16 cellular contexts compared by ENCODE assay signal in the genomic region with DNA sequence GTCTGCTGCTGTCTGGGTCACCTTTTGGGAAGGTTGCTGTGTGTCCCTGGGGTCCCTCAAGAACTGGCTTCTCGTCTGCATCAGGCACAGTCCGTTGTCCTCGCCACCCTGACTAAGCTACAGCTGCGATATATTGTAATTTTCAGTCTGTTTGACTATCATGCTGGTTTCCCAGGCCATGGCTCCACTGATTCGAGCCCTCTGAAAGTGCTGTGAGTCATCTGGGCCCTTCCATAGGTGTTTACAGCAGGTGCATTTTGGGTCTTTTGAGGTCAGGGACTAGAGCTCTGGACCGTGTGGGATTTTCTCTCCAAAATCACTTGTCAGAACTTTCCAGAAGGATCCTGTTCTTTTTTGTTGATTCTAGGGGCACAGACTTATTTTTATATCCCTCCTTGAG. TPM values are rescaled to one million over a fixed set of nuclear protein-coding genes. Genes with fewer than 3 reads are reported as not detected.
DNase-seq lines count a peak whose midpoint lies in the region; ATAC-seq, FAIRE-seq and TF ChIP-seq lines count a peak whose summit lies in the region.
"Had no signal": no experiment of that assay in that cellular context is flagged by ENCODE, and none has a peak within 500 bp of the region (broad histone marks: within the 10 kb centered on the region; RNA-seq: fewer than 3 reads in every experiment).

No MANE protein-coding gene starts in this region.

- H2BK20ac ChIP-seq in H1 (ENCODE audit: low read length) = no peak overlapping the region

- H3K4me1 ChIP-seq in HEK293 (ENCODE audit: control insufficient read depth, insufficient read depth, low read length) (no peaks in the 10 kb centered on the region), PC-9 (replicated peaks; ENCODE audit: insufficient read depth) (peaks cover 28% of the 10 kb centered on the region), H1 (replicated peaks in 1 of 4; ENCODE audit: control insufficient read depth in 3 of 4, insufficient read depth in 4 of 4, low read length in 3 of 4) (peaks cover 2 to 7% (median 3%) of the 10 kb centered on the region in 4 experiments; a peak in 6 of 7 replicates), suprapubic skin (peaks cover 66% of the 10 kb centered on the region)

- TF ChIP-seq EP300 in H1 (IDR thresholded peaks at IDR 0.05; ENCODE audit: borderline replicate concordance in 1 of 2, low read depth in 2 of 2, low read length in 2 of 2) (no peak), suprapubic skin (IDR thresholded peaks at IDR 0.05) (no peak)

- CTCF ChIA-PET in HEK293 (lab: Yijun Ruan, JAX) = no interaction called here
- CTCF ChIA-PET in PC-9 (lab: Charles Lee) = no interaction called here
- CTCF ChIA-PET in H1 (lab: Charles Lee; ENCODE audit: partially characterized antibody) = interaction anchor here (1.2 kb wide), 1 partner anchor 53 kb away, joined by 4 read pairs; no protein-coding TSS in a partner anchor
- CTCF ChIA-PET in activated CD8-positive, alpha-beta T cell treated with anti-CD3 and anti-CD28 coated beads, Interleukin-2, amount 10 ng/mL, durations not matched to agents 7 days and 5 days (lab: Charles Lee) = no interaction called here

- H3K4me3 ChIP-seq in HEK293 (ENCODE audit: low read depth, low read length) = no peak overlapping the region
- no peak overlapping the region for H3K4me3 ChIP-seq in PC-9
- no peak overlapping the region for H3K4me3 ChIP-seq in H1 (ENCODE audit: extremely low read depth in 1 of 4, insufficient read depth in 2 of 4, low read depth in 3 of 4, low read length in 4 of 4)
- no peak overlapping the region for H3K4me3 ChIP-seq in suprapubic skin
- H3K4me3 ChIP-seq: MG63, SJCRH30 had no signal

- no peaks in the 10 kb centered on the region; the same call in 1 of the 2 replicates for H3K23me2 ChIP-seq in H1 (ENCODE audit: low read depth, low read length)

- H3K27me3 ChIP-seq in PC-9 (ENCODE audit: insufficient read depth, low read depth) = no peaks in the 10 kb centered on the region
- no peaks in the 10 kb centered on the region; a peak in 1 of 7 replicates for H3K27me3 ChIP-seq in H1 (replicated peaks in 1 of 4; ENCODE audit: control insufficient read depth in 3 of 4, extremely low read depth in 1 of 4, insufficient read depth in 3 of 4, low read length in 3 of 4)
- no peaks in the 10 kb centered on the region for H3K27me3 ChIP-seq in suprapubic skin
- H3K27me3 ChIP-seq: MG63 had no signal

- ATAC-seq in HG03039 (IDR thresholded peaks at IDR 0.05; ENCODE audit: unreplicated experiment) (no peak), GM21786 (IDR thresholded peaks at IDR 0.05; ENCODE audit: unreplicated experiment) (no peak)
- no peak for ATAC-seq in activated CD8-positive, alpha-beta T cell treated with anti-CD3 and anti-CD28 coated beads, Interleukin-2, amount 10 ng/mL, durations not matched to agents 7 days and 5 days

- intact Hi-C loops in PC-9 (cut with micrococcal nuclease; ENCODE audit: unreplicated experiment) = no loop called here

- no peak overlapping the region for H3K27ac Mint-ChIP-seq in activated CD8-positive, alpha-beta T cell treated with anti-CD3 and anti-CD28 coated beads, Interleukin-2, amount 10 ng/mL, durations not matched to agents 7 days and 5 days

- H2AK5ac ChIP-seq in H1 (ENCODE audit: low read depth, low read length) = peak overlapping the region; percentile 75; the same call in 1 of the 2 replicates

- no peaks in the 10 kb centered on the region for H3K9me3 Mint-ChIP-seq in activated CD8-positive, alpha-beta T cell treated with anti-CD3 and anti-CD28 coated beads, Interleukin-2, amount 10 ng/mL, durations not matched to agents 7 days and 5 days (ENCODE audit: insufficient read depth)

- H3K4me3 Mint-ChIP-seq in activated CD8-positive, alpha-beta T cell treated with anti-CD3 and anti-CD28 coated beads, Interleukin-2, amount 10 ng/mL, durations not matched to agents 7 days and 5 days = no peak overlapping the region

- no peaks in the 10 kb centered on the region for H3K9me3 ChIP-seq in HEK293 (ENCODE audit: control insufficient read depth, insufficient read depth, low read depth, low read length)
- H3K9me3 ChIP-seq in PC-9 (ENCODE audit: insufficient read depth, low read depth) = no peaks in the 10 kb centered on the region
- H3K9me3 ChIP-seq in H1 (ENCODE audit: insufficient read depth in 2 of 2, low read depth in 1 of 2, low read length in 1 of 2) = peaks cover 0 to 4% of the 10 kb centered on the region in 2 experiments; a peak in 1 of 4 replicates
- H3K9me3 ChIP-seq in suprapubic skin = no peaks in the 10 kb centered on the region
- H3K9me3 ChIP-seq: MG63, SJCRH30 had no signal

- no peak overlapping the region for H2BK12ac ChIP-seq in H1 (ENCODE audit: low read depth, low read length)

- H4K8ac ChIP-seq in H1 (ENCODE audit: extremely low read depth, insufficient read depth, low read length) = no peak overlapping the region

- POLR2A ChIA-PET in HEK293 (lab: Yijun Ruan, JAX) (no interaction called here), PC-9 (lab: Charles Lee; ENCODE audit: unreplicated experiment) (no interaction called here), H1 (lab: Charles Lee; ENCODE audit: partially characterized antibody) (no interaction called here)
- POLR2A ChIA-PET in activated CD8-positive, alpha-beta T cell treated with anti-CD3 and anti-CD28 coated beads, Interleukin-2, amount 10 ng/mL, durations not matched to agents 7 days and 5 days (lab: Charles Lee) = no interaction called here

- H3K18ac ChIP-seq in H1 (ENCODE audit: extremely low read depth, low read length) = no peak overlapping the region

- H3K4ac ChIP-seq in H1 (replicated peaks; ENCODE audit: insufficient read length, low read depth, low read length) = no peak overlapping the region

- H3K27ac ChIP-seq in HEK293 (ENCODE audit: extremely low read depth, low read depth, low read length) (no peak overlapping the region), PC-9 (peak overlapping the region; percentile 13), H1 (ENCODE audit: low read depth, low read length) (no peak overlapping the region), suprapubic skin (peak overlapping the region; percentile 3)
- H3K27ac ChIP-seq: KMS-11, SJCRH30 had no signal

- 88% methylated on average over 6 of the region's 6 CpGs; no CpG with 5 or more reads in 1 of the 2 experiments for WGBS in H1 (ENCODE audit: extremely low coverage in 1 of 2, insufficient coverage in 1 of 2, insufficient read length in 1 of 2, insufficient replicate concordance in 2 of 2, low coverage in 1 of 2, low lambda C conversion rate in 2 of 2, missing lambda C conversion rate in 1 of 2), 2 experiments
- WGBS in suprapubic skin = 86% methylated on average over 6 of the region's 6 CpGs

- TF ChIP-seq POLR2A in H1 (IDR thresholded peaks at IDR 0.05; ENCODE audit: control extremely low read depth in 1 of 2, low read depth in 2 of 2, low read length in 2 of 2) (no peak), suprapubic skin (IDR thresholded peaks at IDR 0.05) (no peak)

- no peak for FAIRE-seq in H1 (lab: Jason Lieb, UNC)
- FAIRE-seq: GM19239 had no signal

- H3F3A ChIP-seq in PC-9 (ENCODE audit: insufficient read depth, low read depth) = peaks cover 8% of the 10 kb centered on the region; the same call in 1 of the 2 replicates

- DNase-seq in PC-9 (peak in 1 of 2 experiments; percentile 58), H1 (ENCODE audit: low read depth in 1 of 2, low spot score in 2 of 2) (no peak), suprapubic skin (ENCODE audit: low spot score in 2 of 2) (no peak), EL (no peak)
- DNase-seq in activated CD8-positive, alpha-beta T cell treated with anti-CD3 and anti-CD28 coated beads, Interleukin-2, amount 10 ng/mL, durations not matched to agents 7 days and 5 days = no peak
- DNase-seq: DMS 273 treated with DMSO at 0.1 percent for 48 hours, MG63, NCI-H1105, NCI-H187, NCI-H446 treated with DMSO at 0.1 percent for 48 hours, SJCRH30 had no signal

- H3K4me2 ChIP-seq in PC-9 = peak overlapping the region; percentile 45
- H3K4me2 ChIP-seq in H1 (ENCODE audit: insufficient read depth in 1 of 2, low read depth in 2 of 2, low read length in 2 of 2) = no peak overlapping the region
- H3K4me2 ChIP-seq: KMS-11 had no signal

- 0 out of 2 replicates have a peak overlapping the region, but pooled peaks have one; percentile 61 for H2BK15ac ChIP-seq in H1 (ENCODE audit: low read length)

- no TSS peak for BruUV-seq in PC-9 (replicated peaks; lab: Mats Ljungman, UMichigan)

- H3K27me3 Mint-ChIP-seq in activated CD8-positive, alpha-beta T cell treated with anti-CD3 and anti-CD28 coated beads, Interleukin-2, amount 10 ng/mL, durations not matched to agents 7 days and 5 days (ENCODE audit: low read depth) = no peaks in the 10 kb centered on the region

- H2AFZ ChIP-seq in PC-9 (no peak overlapping the region), H1 (ENCODE audit: low read length) (no peak overlapping the region)

- H3K9ac ChIP-seq in H1 (replicated peaks in 1 of 4; ENCODE audit: extremely low read depth in 1 of 4, low read depth in 3 of 4, low read length in 3 of 4) = no peak overlapping the region
- H3K9ac ChIP-seq: KMS-11 had no signal

- TF ChIP-seq RAD21 in H1 (IDR thresholded peaks at IDR 0.05 in 1 of 2, conservative IDR thresholded peaks at IDR 0.05 in 1 of 2; ENCODE audit: low read depth in 2 of 2, low read length in 2 of 2) = no peak

- no peaks in the 10 kb centered on the region for H4K20me1 ChIP-seq in PC-9 (ENCODE audit: insufficient read depth)
- peaks cover 0 to 4% of the 10 kb centered on the region in 2 experiments for H4K20me1 ChIP-seq in H1 (replicated peaks in 1 of 2; ENCODE audit: control insufficient read depth in 1 of 2, insufficient read depth in 2 of 2, low read length in 2 of 2)

- H3K79me1 ChIP-seq in H1 (ENCODE audit: low read depth, low read length) = 0 out of 2 replicates have a peak, but pooled peaks cover 2% of the 10 kb centered on the region

- H3K79me2 ChIP-seq in PC-9 (ENCODE audit: low read depth) = peaks cover 16% of the 10 kb centered on the region
- no peaks in the 10 kb centered on the region for H3K79me2 ChIP-seq in H1 (ENCODE audit: control insufficient read depth in 1 of 2, insufficient read depth in 2 of 2, low read length in 2 of 2)

- H3K14ac ChIP-seq in H1 (ENCODE audit: insufficient read length) = no peak overlapping the region

- no peaks in the 10 kb centered on the region for H3K36me3 ChIP-seq in HEK293 (ENCODE audit: control insufficient read depth in 2 of 2, insufficient read depth in 1 of 2, low read length in 2 of 2)
- no peaks in the 10 kb centered on the region for H3K36me3 ChIP-seq in PC-9 (ENCODE audit: low read depth)
- H3K36me3 ChIP-seq in H1 (ENCODE audit: control insufficient read depth in 2 of 4, insufficient read depth in 4 of 4, low read length in 3 of 4) = no peaks in the 10 kb centered on the region
- H3K36me3 ChIP-seq in suprapubic skin = no peaks in the 10 kb centered on the region
- H3K36me3 ChIP-seq: MG63, SJCRH30 had no signal

- no peak overlapping the region for H4K91ac ChIP-seq in H1 (replicated peaks; ENCODE audit: insufficient read length, low read length)

- no peaks in the 10 kb centered on the region for H3K9me2 ChIP-seq in PC-9 (ENCODE audit: insufficient read depth)

- H3K23ac ChIP-seq in H1 (ENCODE audit: insufficient read length) = no peak overlapping the region

- TF ChIP-seq CTCF in HEK293 (tag by site-specific recombination; IDR thresholded peaks at IDR 0.05) = no peak
- no peak for TF ChIP-seq CTCF in PC-9 (conservative IDR thresholded peaks at IDR 0.05)
- no peak for TF ChIP-seq CTCF in H1 (IDR thresholded peaks at IDR 0.05; ENCODE audit: control extremely low read depth in 1 of 3, insufficient read depth in 1 of 3, low read depth in 1 of 3, low read length in 3 of 3)
- no peak for TF ChIP-seq CTCF in suprapubic skin (IDR thresholded peaks at IDR 0.05)

- H3K4me1 Mint-ChIP-seq in activated CD8-positive, alpha-beta T cell treated with anti-CD3 and anti-CD28 coated beads, Interleukin-2, amount 10 ng/mL, durations not matched to agents 7 days and 5 days (ENCODE audit: low read depth) = no peaks in the 10 kb centered on the region

- no peak overlapping the region for H2BK120ac ChIP-seq in H1 (replicated peaks; ENCODE audit: low read depth, low read length)

- no peak overlapping the region for H2BK5ac ChIP-seq in H1 (ENCODE audit: low read depth, low read length)

- H4K5ac ChIP-seq in H1 (ENCODE audit: insufficient read length, low read depth, low read length) = no peak overlapping the region

- no peak overlapping the region for H3K56ac ChIP-seq in H1 (replicated peaks; ENCODE audit: insufficient read length, low read depth, low read length)

- H3K36me3 Mint-ChIP-seq in activated CD8-positive, alpha-beta T cell treated with anti-CD3 and anti-CD28 coated beads, Interleukin-2, amount 10 ng/mL, durations not matched to agents 7 days and 5 days (ENCODE audit: low read depth) = no peaks in the 10 kb centered on the region

RNA-seq across cellular contexts. Expression of gene SPSB1, which starts 52.8 kb away (rescaled TPM):
- 27.9 and 33.8 TPM in 2 replicates for total RNA-seq in PC-9 (2021)
- 4.0 and 5.3 TPM in 2 replicates for total RNA-seq in H1 (2021; fragmentation: NEBNext Ultra II Directional; extraction: Animal tissue kit (Norgen Biotek cat#: 25700))
- 6.4 and 8.2 TPM in 2 replicates for polyA plus RNA-seq in H1 (2011; rRNA removed)
- 5.0 TPM for polyA plus RNA-seq in H1 (2011; cell fraction: cytosol; rRNA removed)
- 5.0 TPM for polyA plus RNA-seq in H1 (2011; cell fraction: nucleus; rRNA removed)
- 3.3 to 5.5 TPM (median 4.1 TPM) in 4 replicates for polyA plus RNA-seq in H1 (2012, experiment 1 of 2)
- polyA plus RNA-seq in H1 (2012, experiment 2 of 2) = 4.3 TPM
- polyA plus RNA-seq in H1 (2013, experiment 1 of 2) = 2.6 TPM
- 2.9 TPM for polyA plus RNA-seq in H1 (2013, experiment 2 of 2)
- 5.3 and 7.5 TPM in 2 replicates for polyA minus RNA-seq in H1 (2011; rRNA and poly(A)+ RNA removed)
- polyA minus RNA-seq in H1 (2011; cell fraction: cytosol; rRNA and poly(A)+ RNA removed) = 4.0 TPM
- polyA minus RNA-seq in H1 (2011; cell fraction: nucleus; rRNA and poly(A)+ RNA removed) = 2.9 TPM
- 10 to 100 TPM; 28.3 to 49.2 (median 42.1) TPM for total RNA-seq in suprapubic skin
- 1 to 10 TPM; 1.1 TPM for total RNA-seq in activated CD8-positive, alpha-beta T cell treated with anti-CD3 and anti-CD28 coated beads, Interleukin-2, amount 10 ng/mL, durations not matched to agents 7 days and 5 days

Comparison
In these comparisons a context has a peak if more than half of its experiments do, and no peak if none do; other contexts are left out.
1. H3K27ac ChIP-seq: peak in PC-9 (single experiment) and suprapubic skin (single experiment); none in HEK293 (single experiment) and H1 (single experiment).